In the genomic region with DNA sequence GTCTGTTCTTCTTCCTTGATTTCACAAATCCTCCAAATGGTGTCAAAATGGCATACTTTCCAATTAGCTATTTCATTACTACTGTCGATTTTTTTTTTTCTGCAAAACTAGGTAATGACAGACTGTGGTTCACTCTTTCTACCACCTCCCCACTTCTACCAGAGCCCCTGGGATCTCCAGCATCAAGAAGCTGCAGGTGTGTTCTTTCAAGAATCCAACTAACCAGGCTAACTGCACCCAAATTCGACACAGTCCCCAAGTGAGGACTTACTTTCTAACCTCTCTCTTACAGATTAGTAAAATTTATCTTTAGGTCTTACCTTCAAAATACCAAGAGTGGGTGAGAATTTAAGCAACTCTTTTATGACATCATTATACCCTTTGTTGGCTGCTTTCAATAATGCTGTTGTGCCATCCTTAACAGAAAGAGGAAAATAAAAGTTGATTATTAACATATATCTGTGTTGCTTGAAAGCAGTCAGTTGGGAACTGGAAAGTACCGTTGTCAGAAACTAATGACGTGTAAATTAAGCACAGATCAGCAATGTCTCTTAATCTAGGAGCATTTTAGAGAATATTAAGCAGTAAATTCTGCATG, we compare ENCODE assay signal across 1 cellular context.
TF ChIP-seq lines count a peak whose summit lies in the region.

No MANE protein-coding gene starts in this region.

TF ChIP-seq in SK-N-SH, 30 proteins besides CTCF, POLR2A, EP300 and RAD21 (continued from another document):
- TF ChIP-seq, protein P1, sequence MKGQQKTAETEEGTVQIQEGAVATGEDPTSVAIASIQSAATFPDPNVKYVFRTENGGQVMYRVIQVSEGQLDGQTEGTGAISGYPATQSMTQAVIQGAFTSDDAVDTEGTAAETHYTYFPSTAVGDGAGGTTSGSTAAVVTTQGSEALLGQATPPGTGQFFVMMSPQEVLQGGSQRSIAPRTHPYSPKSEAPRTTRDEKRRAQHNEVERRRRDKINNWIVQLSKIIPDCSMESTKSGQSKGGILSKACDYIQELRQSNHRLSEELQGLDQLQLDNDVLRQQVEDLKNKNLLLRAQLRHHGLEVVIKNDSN (IDR thresholded peaks at IDR 0.05; ENCODE audit: borderline replicate concordance, low read depth): no peak
- TF ChIP-seq RXRA (IDR thresholded peaks at IDR 0.05; ENCODE audit: borderline replicate concordance, low read depth): no peak
